26 cellular contexts compared by ENCODE assay signal in genomic region chr7:52877240-52877639, GRCh38.
"Had no signal": no experiment of that assay in that cellular context is flagged by ENCODE, and none has a peak within 500 bp of the region (broad histone marks: within the 10 kb centered on the region; RNA-seq: fewer than 3 reads in every experiment).

No MANE protein-coding gene starts in this region.

- H3K9me3 ChIP-seq: body of pancreas had no signal

- ATAC-seq: activated T-cell treated with anti-CD3 and anti-CD28 coated beads, Interleukin-2, amount 50 U/mL, for 72 hours; body of pancreas; esophagus mucosa; WTC11 had no signal

- H3K27ac ChIP-seq: body of pancreas, dorsolateral prefrontal cortex, VCaP had no signal

- DNase-seq: activated CD4-positive, alpha-beta memory T cell treated with anti-CD3 and anti-CD28 coated beads, Interleukin-2, amount 10 ng/mL, durations not matched to agents 7 days and 5 days; activated CD4-positive, alpha-beta T cell treated with anti-CD3 and anti-CD28 coated beads for 1 hour; activated CD4-positive, alpha-beta T cell treated with anti-CD3 and anti-CD28 coated beads for 4 hours; activated CD4-positive, alpha-beta T cell treated with anti-CD3 and anti-CD28 coated beads, Interleukin-2, amount 10 ng/mL, durations not matched to agents 7 days and 5 days; activated CD4-positive, alpha-beta T cell treated with anti-CD3 and anti-CD28 coated beads, Interleukin-2, amount 50 U/mL, for 4 hours; activated CD8-positive, alpha-beta memory T cell treated with anti-CD3 and anti-CD28 coated beads, Interleukin-2, amount 50 U/mL, for 48 hours; activated gamma-delta T cell treated with Interleukin-2 at 50 U/mL for 16 hours; activated naive CD4-positive, alpha-beta T cell treated with anti-CD3 and anti-CD28 coated beads, Interleukin-2, amount 50 U/mL, for 16 hours; activated naive CD4-positive, alpha-beta T cell treated with Interleukin-2 at 50 U/mL for 16 hours; activated T-cell treated with anti-CD3 and anti-CD28 coated beads for 4 hours; activated T-cell treated with anti-CD3 and anti-CD28 coated beads, Interleukin-2, amount 50 U/mL, for 24 hours; activated T-cell treated with anti-CD3 and anti-CD28 coated beads, Interleukin-2, amount 50 U/mL, for 72 hours; amniotic stem cell; anterior cingulate cortex; body of pancreas; central memory CD4-positive, alpha-beta T cell; dorsolateral prefrontal cortex; effector memory CD4-positive, alpha-beta T cell; endodermal cell; foreskin fibroblast; glutamatergic neuron; T-helper 2 cell had no signal

- H3K4me3 ChIP-seq: body of pancreas, coronary artery, dorsolateral prefrontal cortex had no signal

- H3K4me1 ChIP-seq: body of pancreas had no signal

- H3K27me3 ChIP-seq: body of pancreas, dorsolateral prefrontal cortex had no signal
